8 cellular contexts compared by ENCODE assay signal in genomic region chr17:29572691-29573557, GRCh38. TPM values are rescaled to one million over a fixed set of nuclear protein-coding genes. Genes with fewer than 3 reads are reported as not detected.
DNase-seq lines count a peak whose midpoint lies in the region; ATAC-seq, FAIRE-seq and TF ChIP-seq lines count a peak whose summit lies in the region.

No MANE protein-coding gene starts in this region.

- no peak for FAIRE-seq in GM12892 (lab: Jason Lieb, UNC)

- H3K4me3 ChIP-seq in cardiac fibroblast (replicated peaks in 1 of 2; ENCODE audit: low read depth in 2 of 2, low read length in 2 of 2) = no peak overlapping the region

- H3K4me1 Mint-ChIP-seq in stimulated activated effector memory CD8-positive, alpha-beta T cell treated with anti-CD3 and anti-CD28 coated beads, Interleukin-12 subunit alpha, Interleukin-12 subunit beta, amount 100 ng/mL, for 72 hours = peaks cover 40% of the 10 kb centered on the region

- ATAC-seq in stimulated activated effector memory CD8-positive, alpha-beta T cell treated with anti-CD3 and anti-CD28 coated beads, Interleukin-12 subunit alpha, Interleukin-12 subunit beta, amount 100 ng/mL, for 72 hours = peak; percentile 62

- H3K36me3 Mint-ChIP-seq in stimulated activated effector memory CD8-positive, alpha-beta T cell treated with anti-CD3 and anti-CD28 coated beads, Interleukin-12 subunit alpha, Interleukin-12 subunit beta, amount 100 ng/mL, for 72 hours = peaks cover 59% of the 10 kb centered on the region

- peak; percentile 79 for TF ChIP-seq CTCF in GM12872 (IDR thresholded peaks at IDR 0.05; ENCODE audit: insufficient read depth, low read depth, low read length)
- peak; percentile 62 for TF ChIP-seq CTCF in cardiac fibroblast (IDR thresholded peaks at IDR 0.05; ENCODE audit: low read depth, low read length)

- no peak for TF ChIP-seq POLR2A in GM12892 (IDR thresholded peaks at IDR 0.05; ENCODE audit: low read depth, low read length)

- no peaks in the 10 kb centered on the region for H3K9me3 Mint-ChIP-seq in stimulated activated effector memory CD8-positive, alpha-beta T cell treated with anti-CD3 and anti-CD28 coated beads, Interleukin-12 subunit alpha, Interleukin-12 subunit beta, amount 100 ng/mL, for 72 hours

- DNase-seq in T-helper 2 cell = peak in 3 of 5 experiments; percentile 46 to 68 (median 46)
- peak; percentile 56 to 68 for DNase-seq in cardiac fibroblast (ENCODE audit: low read depth in 2 of 2)
- peak; percentile 86 for DNase-seq in left kidney (ENCODE audit: low read depth, low spot score)
- peak in 1 of 2 donors; percentile 63 for DNase-seq in stimulated activated effector memory CD8-positive, alpha-beta T cell treated with anti-CD3 and anti-CD28 coated beads, Interleukin-12 subunit alpha, Interleukin-12 subunit beta, amount 100 ng/mL, for 72 hours (ENCODE audit: low spot score in 2 of 2)
- DNase-seq in cortex of kidney (lab: John Stamatoyannopoulos, UW) = no peak
- no peak for DNase-seq in GM12892 (ENCODE audit: insufficient read length)
- DNase-seq in NCI-H146 treated with DMSO at 0.1 percent for 48 hours (lab: John Stamatoyannopoulos, UW; ENCODE audit: unreplicated experiment) = no peak

- H3K4me3 Mint-ChIP-seq in stimulated activated effector memory CD8-positive, alpha-beta T cell treated with anti-CD3 and anti-CD28 coated beads, Interleukin-12 subunit alpha, Interleukin-12 subunit beta, amount 100 ng/mL, for 72 hours = peak overlapping the region; percentile 11

- peak overlapping the region; percentile 69 for H3K27ac Mint-ChIP-seq in stimulated activated effector memory CD8-positive, alpha-beta T cell treated with anti-CD3 and anti-CD28 coated beads, Interleukin-12 subunit alpha, Interleukin-12 subunit beta, amount 100 ng/mL, for 72 hours

RNA-seq across cellular contexts. Expression of gene TP53I13, which starts 4.4 kb away (rescaled TPM):
- polyA plus RNA-seq in GM12892 (2012; ENCODE audit: missing spikeins) = 12.3 TPM

RNA-seq across cellular contexts. Expression of gene ABHD15, which starts 6.1 kb away (rescaled TPM):
- polyA plus RNA-seq in GM12892 (2012; ENCODE audit: missing spikeins) = 2.4 TPM

RNA-seq across cellular contexts. Expression of gene GIT1, which starts 16.5 kb away (rescaled TPM):
- polyA plus RNA-seq in GM12892 (2012; ENCODE audit: missing spikeins) = 14.8 TPM

RNA-seq across cellular contexts. Expression of gene ANKRD13B, which starts 20.0 kb away (rescaled TPM):
- polyA plus RNA-seq in GM12892 (2012; ENCODE audit: missing spikeins) = 1.0 TPM

RNA-seq across cellular contexts. Expression of gene CORO6, which starts 49.8 kb away (rescaled TPM):
- 0.70 TPM for polyA plus RNA-seq in GM12892 (2012; ENCODE audit: missing spikeins)

Comparison
In these comparisons a context has a peak if more than half of its experiments do, and no peak if none do; other contexts are left out.
1. DNase-seq: peak in T-helper 2 cell (3 of 5), cardiac fibroblast (2 of 2) and left kidney (single experiment); none in cortex of kidney (single experiment), GM12892 (single experiment) and NCI-H146 treated with DMSO at 0.1 percent for 48 hours (single experiment).